In the genomic region with DNA sequence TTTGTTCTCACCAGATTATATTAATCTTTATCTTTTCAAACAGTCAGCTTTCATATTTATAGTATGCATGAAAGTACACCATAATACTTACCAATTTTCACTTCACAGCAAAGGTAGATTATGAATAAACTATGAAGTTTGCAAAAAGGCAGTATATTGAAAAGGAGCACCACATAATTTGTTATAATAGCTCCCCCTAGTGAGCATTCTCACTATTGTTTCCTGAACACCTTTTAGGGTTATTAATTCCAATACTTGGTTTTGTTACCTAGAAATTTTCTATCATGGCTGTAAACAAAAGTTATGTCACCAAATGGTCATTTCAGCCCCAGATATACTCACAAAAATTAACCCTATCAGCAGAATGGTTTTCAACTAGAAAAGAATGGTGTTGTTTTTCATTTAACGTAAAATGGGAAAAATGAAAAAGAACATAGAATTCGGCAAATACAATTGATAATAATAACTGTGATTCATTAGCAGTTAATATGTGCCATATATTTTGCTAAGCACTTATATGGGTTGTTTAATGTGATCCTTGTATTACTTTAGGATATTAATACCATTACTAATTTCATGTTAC, we compare ENCODE assay signal across 9 cellular contexts. TPM values are rescaled to one million over a fixed set of nuclear protein-coding genes. Genes with fewer than 3 reads are reported as not detected.
A peak's percentile ranks its signal among the peaks of the same experiment; 100 is the strongest.
DNase-seq lines count a peak whose midpoint lies in the region; ATAC-seq and TF ChIP-seq lines count a peak whose summit lies in the region.
"Had no signal": no experiment of that assay in that cellular context is flagged by ENCODE, and none has a peak within 500 bp of the region (broad histone marks: within the 10 kb centered on the region; RNA-seq: fewer than 3 reads in every experiment).

No MANE protein-coding gene starts in this region.

- H3K27me3 ChIP-seq in breast epithelium (no peaks in the 10 kb centered on the region), ovary (no peaks in the 10 kb centered on the region)

- H3K36me3 ChIP-seq in breast epithelium (no peaks in the 10 kb centered on the region), ovary (no peaks in the 10 kb centered on the region)

- intact Hi-C loops in breast epithelium (cut with DNase I; ENCODE audit: low total_unique reads) (no loop called here), ovary (cut with DNase I) (no loop called here)

- TF ChIP-seq CTCF in breast epithelium (IDR thresholded peaks at IDR 0.05) (peak in 2 of 3 donors; percentile 40 to 42), ovary (IDR thresholded peaks at IDR 0.05) (no peak)

- H3K9me3 ChIP-seq in breast epithelium = no peaks in the 10 kb centered on the region
- no peaks in the 10 kb centered on the region for H3K9me3 ChIP-seq in ovary

- no peak for TF ChIP-seq EP300 in ovary (IDR thresholded peaks at IDR 0.05)

- TF ChIP-seq POLR2A in breast epithelium (IDR thresholded peaks at IDR 0.05) (no peak), ovary (IDR thresholded peaks at IDR 0.05) (no peak)

- no peak overlapping the region for H3K27ac ChIP-seq in breast epithelium
- H3K27ac ChIP-seq in ovary = no peak overlapping the region

- no peaks in the 10 kb centered on the region for H3K4me1 ChIP-seq in breast epithelium
- no peaks in the 10 kb centered on the region for H3K4me1 ChIP-seq in ovary (ENCODE audit: insufficient read depth)

- peak; percentile 61 for ATAC-seq in GM18508 (IDR thresholded peaks at IDR 0.05; ENCODE audit: insufficient read depth, unreplicated experiment)
- no peak for ATAC-seq in esophagus mucosa

- no peak overlapping the region for H3K4me3 ChIP-seq in breast epithelium
- no peak overlapping the region for H3K4me3 ChIP-seq in ovary

- DNase-seq in AG20443 (ENCODE audit: low spot score) (peak; percentile 28), NCI-H1092 treated with DMSO at 0.1 percent for 48 hours (lab: John Stamatoyannopoulos, UW) (peak; percentile 36), breast epithelium (ENCODE audit: low spot score in 2 of 2) (no peak), myocyte (ENCODE audit: low read depth) (peak; percentile 38), COLO668 (lab: John Stamatoyannopoulos, UW; ENCODE audit: unreplicated experiment) (no peak), ovary (no peak)

- WGBS in ovary, 3 donors = 90 to 92% (median 92%) methylated on average over 2 of the region's 2 CpGs

RNA-seq across cellular contexts. Expression of a gene that starts 30.2 kb away (rescaled TPM):
- total RNA-seq in breast epithelium (under 1 TPM in 2 of 3 donors, not detected in 1; 0.33 to 0.44 TPM), myocyte (0.94 and 1.6 TPM in 2 replicates), esophagus mucosa (1.1 TPM), ovary (under 1 TPM in 4 of 7 donors, not detected in 3; 0.07 to 0.40 (median 0.22) TPM)
- polyA plus RNA-seq in myocyte (2012) = 0.54 TPM
- under 1 TPM; 0.04 to 0.08 TPM for polyA plus RNA-seq in ovary
- total RNA-seq: temporal lobe had no signal

RNA-seq across cellular contexts. Expression of a gene that starts 53.7 kb away (rescaled TPM):
- total RNA-seq in breast epithelium (10 to 100 TPM in 1 of 3 donors, 1 to 10 TPM in 2; 1.1 to 29.6 (median 9.8) TPM), myocyte (0.05 TPM in 2 replicates), esophagus mucosa (19.6 TPM), ovary (10 to 100 TPM in 2 of 7 donors, 1 to 10 TPM in 5; 5.9 to 28.0 (median 7.8) TPM)
- polyA plus RNA-seq in myocyte (2012) = 0.09 TPM
- polyA plus RNA-seq in ovary = 1 to 10 TPM; 2.7 to 4.3 TPM

Comparison
In these comparisons a context has a peak if more than half of its experiments do, and no peak if none do; other contexts are left out.
1. DNase-seq: peak in AG20443 (single experiment), NCI-H1092 treated with DMSO at 0.1 percent for 48 hours (single experiment) and myocyte (single experiment); none in breast epithelium (0 of 2), COLO668 (single experiment) and ovary (0 of 5).
2. CTCF ChIP-seq: peak in breast epithelium (2 of 3); none in ovary (0 of 3).